In genomic region chr17:66578781-66579489, GRCh38 we compare ENCODE assay signal across 11 cellular contexts.
DNase-seq lines count a peak whose midpoint lies in the region; ATAC-seq and TF ChIP-seq lines count a peak whose summit lies in the region.
"Had no signal": no experiment of that assay in that cellular context is flagged by ENCODE, and none has a peak within 500 bp of the region (broad histone marks: within the 10 kb centered on the region; RNA-seq: fewer than 3 reads in every experiment).

No MANE protein-coding gene starts in this region.

- no peaks in the 10 kb centered on the region for H3K9me3 ChIP-seq in AG04450 (ENCODE audit: control insufficient read depth, insufficient read depth, low read length)
- H3K9me3 ChIP-seq in HEK293 (ENCODE audit: control insufficient read depth, insufficient read depth, low read depth, low read length), result no peaks in the 10 kb centered on the region; the same call in 1 of the 2 replicates
- no peaks in the 10 kb centered on the region for H3K9me3 ChIP-seq in CD4-positive, alpha-beta memory T cell (ENCODE audit: control insufficient read depth in 1 of 2, low read length in 2 of 2)

- H3K79me1 ChIP-seq in mesendoderm (ENCODE audit: low read length), result no peaks in the 10 kb centered on the region

- H3K79me2 ChIP-seq in mesendoderm (ENCODE audit: control insufficient read depth, insufficient read depth, low read length), result no peaks in the 10 kb centered on the region

- H3K36me3 ChIP-seq in HEK293 (ENCODE audit: control insufficient read depth in 2 of 2, insufficient read depth in 1 of 2, low read length in 2 of 2) (no peaks in the 10 kb centered on the region), mesendoderm (ENCODE audit: control insufficient read depth, insufficient read depth, low read length) (no peaks in the 10 kb centered on the region)
- no peaks in the 10 kb centered on the region for H3K36me3 ChIP-seq in CD4-positive, alpha-beta memory T cell (ENCODE audit: insufficient read depth, low read length)

- peak overlapping the region; percentile 17 for H3K56ac ChIP-seq in mesendoderm (ENCODE audit: low read length)

- H2BK120ac ChIP-seq in mesendoderm (ENCODE audit: low read depth, low read length), result no peak overlapping the region

- peaks cover 18% of the 10 kb centered on the region for H3K4me1 ChIP-seq in HEK293 (ENCODE audit: control insufficient read depth, insufficient read depth, low read length)
- H3K4me1 ChIP-seq in mesendoderm (ENCODE audit: control insufficient read depth, low read depth, low read length), result no peaks in the 10 kb centered on the region
- H3K4me1 ChIP-seq in CD4-positive, alpha-beta memory T cell (ENCODE audit: insufficient read depth, low read length), result peaks cover 3% of the 10 kb centered on the region

- no peak overlapping the region for H4K5ac ChIP-seq in mesendoderm (ENCODE audit: low read length)

- intact Hi-C loops in CD4-positive, alpha-beta memory T cell (cut with micrococcal nuclease), result no loop called here

- peak overlapping the region; percentile 47 for H3K27ac Mint-ChIP-seq in activated naive CD8-positive, alpha-beta T cell treated with anti-CD3 and anti-CD28 coated beads, Interleukin-2, amount 50 U/mL, for 24 hours
- peak overlapping the region in 2 of 7 donors; percentile 24 to 57 for H3K27ac Mint-ChIP-seq in CD4-positive, alpha-beta memory T cell

- H3K27ac ChIP-seq in AG04450 (ENCODE audit: low read depth, low read length) (peak overlapping the region; percentile 75), HEK293 (ENCODE audit: extremely low read depth, low read depth, low read length) (no peak overlapping the region), mesendoderm (ENCODE audit: low read depth, low read length) (no peak overlapping the region)
- no peak overlapping the region for H3K27ac ChIP-seq in CD4-positive, alpha-beta memory T cell (ENCODE audit: low read depth, low read length)

- peaks cover 45% of the 10 kb centered on the region for H3K36me3 Mint-ChIP-seq in activated naive CD8-positive, alpha-beta T cell treated with anti-CD3 and anti-CD28 coated beads, Interleukin-2, amount 50 U/mL, for 24 hours (ENCODE audit: low read depth)
- peaks cover 15 to 48% of the 10 kb centered on the region in 2 donors for H3K36me3 Mint-ChIP-seq in CD4-positive, alpha-beta memory T cell

- H2BK15ac ChIP-seq in mesendoderm (replicated peaks; ENCODE audit: low read depth), result no peak overlapping the region

- H3K27me3 ChIP-seq in AG04450 (ENCODE audit: control insufficient read depth, insufficient read depth, low read length) (no peaks in the 10 kb centered on the region), mesendoderm (ENCODE audit: insufficient read depth, low read length, poor library complexity) (no peaks in the 10 kb centered on the region)
- H3K27me3 ChIP-seq in CD4-positive, alpha-beta memory T cell (ENCODE audit: insufficient read depth, low read length), result no peaks in the 10 kb centered on the region

- H3K9me3 Mint-ChIP-seq in activated naive CD8-positive, alpha-beta T cell treated with anti-CD3 and anti-CD28 coated beads, Interleukin-2, amount 50 U/mL, for 24 hours, result no peaks in the 10 kb centered on the region
- H3K9me3 Mint-ChIP-seq in CD4-positive, alpha-beta memory T cell, result peaks cover 0 to 11% (median 0%) of the 10 kb centered on the region in 8 donors

- CTCF ChIA-PET in AG04450 (lab: Charles Lee) (no interaction called here), HEK293 (lab: Yijun Ruan, JAX) (interaction anchor here (0.5 to 1.2 kb wide), 2 partner anchors 11 to 1313 kb away, joined by 3 to 4 read pairs; no protein-coding TSS in a partner anchor)
- CTCF ChIA-PET in CD4-positive, alpha-beta memory T cell (lab: Charles Lee; ENCODE audit: partially characterized antibody), result interaction anchor here (1.2 kb wide), 1 partner anchor 12 kb away, joined by 6 read pairs; no protein-coding TSS in a partner anchor

- TF ChIP-seq CTCF in AG04450 (IDR thresholded peaks at IDR 0.05; ENCODE audit: low read depth, low read length) (no peak), HEK293 (tag by site-specific recombination; IDR thresholded peaks at IDR 0.05) (no peak; the same call in 1 of the 2 replicates)

- no CpG with 5 or more reads among the region's 22 CpGs for whole genome bisulfite sequencing in mesendoderm (ENCODE audit: extremely low coverage, insufficient coverage, low lambda C conversion rate)

- H3K4me3 ChIP-seq in AG04450 (ENCODE audit: low read depth, low read length) (no peak overlapping the region), HEK293 (ENCODE audit: low read depth, low read length) (no peak overlapping the region), mesendoderm (ENCODE audit: low read length) (no peak overlapping the region)
- H3K4me3 ChIP-seq in CD4-positive, alpha-beta memory T cell (ENCODE audit: low read length in 2 of 2), result no peak overlapping the region

- POLR2A ChIA-PET in AG04450 (lab: Yijun Ruan, JAX) (no interaction called here), HEK293 (lab: Yijun Ruan, JAX) (no interaction called here)
- POLR2A ChIA-PET in CD4-positive, alpha-beta memory T cell (lab: Charles Lee; ENCODE audit: partially characterized antibody), result no interaction called here

- H2BK5ac ChIP-seq in mesendoderm (ENCODE audit: low read length), result no peak overlapping the region

- no peak overlapping the region for H3K4me2 ChIP-seq in mesendoderm (ENCODE audit: low read length)

- H3K4me1 Mint-ChIP-seq in activated naive CD8-positive, alpha-beta T cell treated with anti-CD3 and anti-CD28 coated beads, Interleukin-2, amount 50 U/mL, for 24 hours, result peaks cover 7% of the 10 kb centered on the region
- H3K4me1 Mint-ChIP-seq in CD4-positive, alpha-beta memory T cell, result peaks cover 10 to 32% (median 19%) of the 10 kb centered on the region in 4 donors

- no peak overlapping the region for H3K9ac ChIP-seq in mesendoderm (ENCODE audit: low read length)

- H3K18ac ChIP-seq in mesendoderm (ENCODE audit: low read length), result no peak overlapping the region

- H3K4me3 Mint-ChIP-seq in activated naive CD8-positive, alpha-beta T cell treated with anti-CD3 and anti-CD28 coated beads, Interleukin-2, amount 50 U/mL, for 24 hours, result no peak overlapping the region
- no peak overlapping the region for H3K4me3 Mint-ChIP-seq in CD4-positive, alpha-beta memory T cell
- H3K4me3 Mint-ChIP-seq: CD8-positive, alpha-beta T cell had no signal

- no peak overlapping the region for H4K8ac ChIP-seq in mesendoderm (ENCODE audit: low read depth, low read length)

- H2AK5ac ChIP-seq in mesendoderm (ENCODE audit: low read length), result no peak overlapping the region

- DNase-seq in AG04450 (ENCODE audit: low read depth, low spot score) (no peak), mesendoderm (peak; percentile 27), HPDE6-E6E7 (ENCODE audit: extremely low spot score) (no peak), medulla oblongata (ENCODE audit: extremely low spot score) (no peak)
- DNase-seq in activated naive CD8-positive, alpha-beta T cell treated with anti-CD3 and anti-CD28 coated beads, Interleukin-2, amount 50 U/mL, for 24 hours, result no peak
- DNase-seq in effector CD8-positive, alpha-beta T cell (lab: John Stamatoyannopoulos, UW), result no peak
- DNase-seq in CD4-positive, alpha-beta memory T cell, result no peak
- DNase-seq: activated CD4-positive, alpha-beta T cell treated with anti-CD3 and anti-CD28 coated beads for 4 hours; amygdala; CD8-positive, alpha-beta T cell had no signal

- H3K23ac ChIP-seq in mesendoderm (ENCODE audit: low read length), result peak overlapping the region; percentile 19

- ATAC-seq in activated naive CD8-positive, alpha-beta T cell treated with anti-CD3 and anti-CD28 coated beads, Interleukin-2, amount 50 U/mL, for 24 hours, result no peak
- ATAC-seq: CD8-positive, alpha-beta T cell had no signal

- H3K4ac ChIP-seq in mesendoderm (ENCODE audit: low read depth, low read length), result no peak overlapping the region

- H3K27me3 Mint-ChIP-seq in activated naive CD8-positive, alpha-beta T cell treated with anti-CD3 and anti-CD28 coated beads, Interleukin-2, amount 50 U/mL, for 24 hours, result no peaks in the 10 kb centered on the region
- no peaks in the 10 kb centered on the region for H3K27me3 Mint-ChIP-seq in CD4-positive, alpha-beta memory T cell

TF ChIP-seq in HEK293, 187 proteins besides CTCF, POLR2A, EP300 and RAD21:
- TF ChIP-seq ZNF121 (tag by site-specific recombination; IDR thresholded peaks at IDR 0.05) (no peak), ZIC2 (tag by site-specific recombination; IDR thresholded peaks at IDR 0.05) (peak; percentile 53), ZBTB20 (tag by site-specific recombination; IDR thresholded peaks at IDR 0.05) (0 out of 2 replicates have a peak, but pooled peaks have one; percentile 11), ZNF341 (tag by site-specific recombination; IDR thresholded peaks at IDR 0.05; ENCODE audit: low read depth) (no peak), ZNF561 (tag by site-specific recombination; IDR thresholded peaks at IDR 0.05; ENCODE audit: borderline replicate concordance) (no peak), ZNF596 (tag by site-specific recombination; IDR thresholded peaks at IDR 0.05) (no peak)
TF ChIP-seq in HEK293: peak in this region for 2.
